In genomic region chr17:36703860-36704266, GRCh38 we compare ENCODE assay signal across 8 cellular contexts.
A peak's percentile ranks its signal among the peaks of the same experiment; 100 is the strongest.
DNase-seq lines count a peak whose midpoint lies in the region; ATAC-seq and TF ChIP-seq lines count a peak whose summit lies in the region.

No MANE protein-coding gene starts in this region.

- H3K27me3 ChIP-seq in esophagus muscularis mucosa, result peaks cover 0 to 72% (median 4%) of the 10 kb centered on the region in 4 donors

- peaks cover 1% of the 10 kb centered on the region for H3K4me1 Mint-ChIP-seq in activated T-helper 2 cell treated with anti-CD3 and anti-CD28 coated beads, Interferon-gamma antibody, Interleukin-2, Interleukin-4, amounts not matched to agents 10 μg/mL and 5 μg/mL and 100 μg/mL, durations not matched to agents 14 hours and 24 hours and 36 hours (ENCODE audit: low read depth)

- TF ChIP-seq EP300 in esophagus muscularis mucosa (IDR thresholded peaks at IDR 0.05), result no peak

- H3K27me3 Mint-ChIP-seq in activated T-helper 2 cell treated with anti-CD3 and anti-CD28 coated beads, Interferon-gamma antibody, Interleukin-2, Interleukin-4, amounts not matched to agents 10 μg/mL and 5 μg/mL and 100 μg/mL, durations not matched to agents 14 hours and 24 hours and 36 hours (ENCODE audit: low read depth), result peaks cover 29% of the 10 kb centered on the region

- H3K9me3 Mint-ChIP-seq in activated T-helper 2 cell treated with anti-CD3 and anti-CD28 coated beads, Interferon-gamma antibody, Interleukin-2, Interleukin-4, amounts not matched to agents 10 μg/mL and 5 μg/mL and 100 μg/mL, durations not matched to agents 14 hours and 24 hours and 36 hours, result no peaks in the 10 kb centered on the region

- no peak overlapping the region for H3K27ac ChIP-seq in esophagus muscularis mucosa (replicated peaks in 1 of 4)

- no peak for TF ChIP-seq POLR2A in esophagus muscularis mucosa (IDR thresholded peaks at IDR 0.05; ENCODE audit: low read depth)

- H3K27ac Mint-ChIP-seq in activated T-helper 2 cell treated with anti-CD3 and anti-CD28 coated beads, Interferon-gamma antibody, Interleukin-2, Interleukin-4, amounts not matched to agents 10 μg/mL and 5 μg/mL and 100 μg/mL, durations not matched to agents 14 hours and 24 hours and 36 hours, result no peak overlapping the region

- 4% methylated on average over 30 of the region's 36 CpGs for WGBS in esophagus muscularis mucosa

- no peaks in the 10 kb centered on the region for H3K9me3 ChIP-seq in esophagus muscularis mucosa

- DNase-seq in ELF-1 (ENCODE audit: low read depth, low spot score), result peak; percentile 86
- peak; percentile 13 for DNase-seq in NCI-H226
- DNase-seq in activated T-helper 2 cell treated with anti-CD3 and anti-CD28 coated beads, Interferon-gamma antibody, Interleukin-2, Interleukin-4, amounts not matched to agents 10 μg/mL and 5 μg/mL and 100 μg/mL, durations not matched to agents 14 hours and 24 hours and 36 hours (ENCODE audit: low spot score), result peak; percentile 56
- DNase-seq in hepatic stellate cell (ENCODE audit: low spot score), result peak; percentile 21
- peak; percentile 41 for DNase-seq in stimulated activated CD4-positive, alpha-beta T cell treated with anti-CD3 and anti-CD28 coated beads, Interleukin-4, amount 100 ng/mL, for 24 hours
- no peak for DNase-seq in NCI-H2081 treated with DMSO at 0.1 percent for 48 hours (lab: John Stamatoyannopoulos, UW)
- no peak for DNase-seq in esophagus muscularis mucosa (ENCODE audit: extremely low spot score)

- no peak for TF ChIP-seq CTCF in esophagus muscularis mucosa (IDR thresholded peaks at IDR 0.05)

- no peak overlapping the region for H3K4me3 Mint-ChIP-seq in activated T-helper 2 cell treated with anti-CD3 and anti-CD28 coated beads, Interferon-gamma antibody, Interleukin-2, Interleukin-4, amounts not matched to agents 10 μg/mL and 5 μg/mL and 100 μg/mL, durations not matched to agents 14 hours and 24 hours and 36 hours (ENCODE audit: low read depth)

- no peak overlapping the region for H3K4me3 ChIP-seq in esophagus muscularis mucosa

- peaks cover 0 to 7% (median 6%) of the 10 kb centered on the region in 4 donors for H3K4me1 ChIP-seq in esophagus muscularis mucosa

- ATAC-seq in HG03520 (IDR thresholded peaks at IDR 0.05; ENCODE audit: unreplicated experiment), result no peak

- intact Hi-C loops in activated T-helper 2 cell treated with anti-CD3 and anti-CD28 coated beads, Interferon-gamma antibody, Interleukin-2, Interleukin-4, amounts not matched to agents 10 μg/mL and 5 μg/mL and 100 μg/mL, durations not matched to agents 14 hours and 24 hours and 36 hours (cut with micrococcal nuclease), result no loop called here
- intact Hi-C loops in esophagus muscularis mucosa (cut with DNase I), result no loop called here

- no peaks in the 10 kb centered on the region for H3K36me3 Mint-ChIP-seq in activated T-helper 2 cell treated with anti-CD3 and anti-CD28 coated beads, Interferon-gamma antibody, Interleukin-2, Interleukin-4, amounts not matched to agents 10 μg/mL and 5 μg/mL and 100 μg/mL, durations not matched to agents 14 hours and 24 hours and 36 hours (ENCODE audit: low read depth)

- H3K36me3 ChIP-seq in esophagus muscularis mucosa, result no peaks in the 10 kb centered on the region

Comparison
In these comparisons a context has a peak if more than half of its experiments do, and no peak if none do; other contexts are left out.
1. DNase-seq: peak in ELF-1 (single experiment), NCI-H226 (single experiment), activated T-helper 2 cell treated with anti-CD3 and anti-CD28 coated beads, Interferon-gamma antibody, Interleukin-2, Interleukin-4, amounts not matched to agents 10 μg/mL and 5 μg/mL and 100 μg/mL, durations not matched to agents 14 hours and 24 hours and 36 hours (single experiment), hepatic stellate cell (single experiment) and stimulated activated CD4-positive, alpha-beta T cell treated with anti-CD3 and anti-CD28 coated beads, Interleukin-4, amount 100 ng/mL, for 24 hours (single experiment); none in NCI-H2081 treated with DMSO at 0.1 percent for 48 hours (single experiment) and esophagus muscularis mucosa (single experiment).